Comparison of ENCODE assay signal across 21 cellular contexts in genomic region chr16:79209308-79209707, GRCh38.
"Had no signal": no experiment of that assay in that cellular context is flagged by ENCODE, and none has a peak within 500 bp of the region (broad histone marks: within the 10 kb centered on the region; RNA-seq: fewer than 3 reads in every experiment).

No MANE protein-coding gene starts in this region.

- DNase-seq: IMR-90, Karpas-422, KG1, MG63, NCI-H1092, NCI-H1105 treated with DMSO at 0.1 percent for 48 hours, NCI-H1417 treated with DMSO at 0.1 percent for 48 hours, NCI-H146, NCI-H1694 treated with DMSO at 0.1 percent for 48 hours, NCI-H1930, NCI-H2081, NCI-H2107, NCI-H2171, NCI-H226, NCI-H446, NCI-H510A, NCI-H524 treated with DMSO at 0.1 percent for 48 hours, NCI-H69, NCI-H774, SHP77, SK-N-SH had no signal
